Comparison of ENCODE assay signal across 33 cellular contexts in the genomic region with DNA sequence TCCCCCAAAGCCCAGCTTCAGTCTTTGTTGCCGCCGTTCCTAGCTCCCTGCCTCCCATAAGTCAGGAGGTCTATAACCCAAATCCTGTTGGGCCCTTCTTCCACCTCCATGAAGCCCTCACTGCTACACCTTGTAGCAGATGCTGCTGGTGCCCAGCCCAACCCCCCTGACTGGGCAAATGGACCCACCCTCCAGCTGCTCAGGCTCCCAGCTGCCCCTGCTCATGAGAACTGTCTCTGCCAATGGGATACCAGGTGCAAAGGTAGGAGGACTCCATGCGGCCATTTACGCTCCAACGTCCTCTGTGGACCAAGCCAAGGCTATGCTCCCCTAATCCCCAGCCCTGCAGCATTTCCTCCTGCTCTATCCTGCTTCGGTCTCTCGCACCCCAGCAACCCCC.
"Had no signal": no experiment of that assay in that cellular context is flagged by ENCODE, and none has a peak within 500 bp of the region (broad histone marks: within the 10 kb centered on the region; RNA-seq: fewer than 3 reads in every experiment).

No MANE protein-coding gene starts in this region.

- H3K4me3 Mint-ChIP-seq: activated CD4-positive, alpha-beta memory T cell treated with anti-CD3 and anti-CD28 coated beads, Interleukin-2, amount 10 ng/mL, durations not matched to agents 7 days and 5 days; activated naive CD4-positive, alpha-beta T cell treated with anti-CD3 and anti-CD28 coated beads, Interleukin-2, amount 50 U/mL, for 24 hours; activated naive CD8-positive, alpha-beta T cell treated with anti-CD3 and anti-CD28 coated beads, Interleukin-2, amount 10 ng/mL, durations not matched to agents 7 days and 5 days; activated T-cell treated with anti-CD3 and anti-CD28 coated beads, Interleukin-2, amount 50 U/mL, for 24 hours; T-cell had no signal

- H3K9me3 ChIP-seq: body of pancreas, breast epithelium, MG63, Peyer's patch had no signal

- H3K4me1 ChIP-seq: body of pancreas, breast epithelium, Peyer's patch had no signal

- H3K27me3 ChIP-seq: MG63, Peyer's patch had no signal

- H3K27ac Mint-ChIP-seq: activated CD4-positive, alpha-beta memory T cell treated with anti-CD3 and anti-CD28 coated beads, Interleukin-2, amount 10 ng/mL, durations not matched to agents 7 days and 5 days; activated naive CD4-positive, alpha-beta T cell treated with anti-CD3 and anti-CD28 coated beads, Interleukin-2, amount 50 U/mL, for 24 hours; activated naive CD8-positive, alpha-beta T cell treated with anti-CD3 and anti-CD28 coated beads, Interleukin-2, amount 10 ng/mL, durations not matched to agents 7 days and 5 days; activated T-cell treated with anti-CD3 and anti-CD28 coated beads, Interleukin-2, amount 50 U/mL, for 24 hours; activated T-helper 2 cell treated with anti-CD3 and anti-CD28 coated beads, Interferon-gamma antibody, Interleukin-2, Interleukin-4, amounts not matched to agents 10 μg/mL and 5 μg/mL and 100 μg/mL, durations not matched to agents 14 hours and 24 hours and 36 hours; T-cell had no signal

- DNase-seq: activated CD4-positive, alpha-beta memory T cell treated with anti-CD3 and anti-CD28 coated beads, Interleukin-2, amount 10 ng/mL, durations not matched to agents 7 days and 5 days; activated CD4-positive, alpha-beta T cell treated with anti-CD3 and anti-CD28 coated beads for 1 hour; activated CD4-positive, alpha-beta T cell treated with anti-CD3 and anti-CD28 coated beads for 48 hours; activated CD4-positive, CD25-positive, alpha-beta regulatory T cell; activated gamma-delta T cell; activated naive CD4-positive, alpha-beta T cell treated with Interleukin-2 at 50 U/mL for 16 hours; activated naive CD8-positive, alpha-beta T cell treated with anti-CD3 and anti-CD28 coated beads, Interleukin-2, amount 10 ng/mL, durations not matched to agents 7 days and 5 days; activated T-cell treated with anti-CD3 and anti-CD28 coated beads, Interleukin-2, amount 50 U/mL, for 24 hours; amygdala; body of pancreas; Kasumi-1; KG1; MG63; NCI-H1092; NCI-H1436 treated with DMSO at 0.1 percent for 48 hours; NCI-H1694 treated with DMSO at 0.1 percent for 48 hours; NCI-H2029; NCI-H345; NCI-H524 treated with DMSO at 0.1 percent for 48 hours; NK-92 treated with Interleukin-12 subunit alpha and Interleukin-12 subunit beta, amount 100 ng/mL, for 24 hours; PC-3; Peyer's patch; RPMI8226; SIG-M5; T-cell; T-helper 2 cell; T1000; WERI-Rb-1 had no signal

- H3K4me3 ChIP-seq: body of pancreas, breast epithelium, MG63, Peyer's patch had no signal

- H3K27ac ChIP-seq: body of pancreas, breast epithelium, Peyer's patch, WERI-Rb-1 had no signal

- H3K36me3 ChIP-seq: breast epithelium, MG63, Peyer's patch, WERI-Rb-1 had no signal

- ATAC-seq: body of pancreas, PC-3, Right ventricle myocardium inferior, SK-N-SH treated with all-trans-retinoic acid at 6 μM for 48 hours, T-cell had no signal

- H3K36me3 Mint-ChIP-seq: activated naive CD4-positive, alpha-beta T cell treated with anti-CD3 and anti-CD28 coated beads, Interleukin-2, amount 50 U/mL, for 24 hours; activated naive CD8-positive, alpha-beta T cell treated with anti-CD3 and anti-CD28 coated beads, Interleukin-2, amount 10 ng/mL, durations not matched to agents 7 days and 5 days; T-cell had no signal
